8 cellular contexts compared by ENCODE assay signal in the genomic region with DNA sequence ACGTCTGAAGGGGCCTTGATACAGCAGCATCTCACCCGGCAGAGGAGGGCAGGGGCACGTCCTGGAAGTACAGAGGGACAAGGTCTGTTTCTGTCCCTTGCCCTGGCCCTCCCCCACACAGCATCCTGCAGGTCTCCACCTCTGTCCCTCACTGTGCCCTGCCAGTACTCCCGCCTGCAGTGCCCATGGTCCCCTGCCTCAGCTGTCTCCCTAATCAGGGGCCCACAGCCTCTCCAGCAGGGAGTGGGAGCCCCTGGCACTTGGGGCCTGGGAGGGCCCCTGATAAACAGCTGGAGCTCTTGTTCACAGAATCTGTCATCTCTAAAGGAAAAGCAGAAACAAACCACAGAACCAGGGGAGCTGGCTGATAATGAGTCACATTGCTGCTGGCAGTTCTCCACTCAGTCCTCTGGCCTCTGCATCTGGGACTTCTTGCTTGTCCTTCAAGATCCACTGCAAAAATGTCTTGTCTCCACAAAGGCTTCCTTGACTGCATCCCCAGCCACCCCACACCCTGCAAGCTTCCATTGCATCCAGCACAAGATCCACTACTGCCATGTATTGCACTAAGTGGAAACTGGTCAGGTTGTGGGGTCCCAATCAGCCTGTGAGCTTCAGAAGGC. TPM values are rescaled to one million over a fixed set of nuclear protein-coding genes. Genes with fewer than 3 reads are reported as not detected.
DNase-seq lines count a peak whose midpoint lies in the region; ATAC-seq lines count a peak whose summit lies in the region.

No MANE protein-coding gene starts in this region.

- ATAC-seq in GM19395 (IDR thresholded peaks at IDR 0.05; ENCODE audit: unreplicated experiment), result peak; percentile 58
- no peak for ATAC-seq in GM18867 (IDR thresholded peaks at IDR 0.05; ENCODE audit: unreplicated experiment)

- DNase-seq in A172 (ENCODE audit: low spot score) (peak; percentile 86), T1000 (lab: John Stamatoyannopoulos, UW) (peak; percentile 34), foreskin melanocyte (peak; percentile 80), 8988T (no peak), head of caudate nucleus (no peak), activated gamma-delta T cell (lab: John Stamatoyannopoulos, UW) (no peak)

- intact Hi-C loops in head of caudate nucleus (cut with DNase I), result no loop called here

RNA-seq across cellular contexts. Expression of a gene that starts 33.2 kb away (rescaled TPM):
- total RNA-seq in A172 (2014; rRNA removed; shearing (Covaris generic)), result 14.5 and 20.4 TPM in 2 replicates

Comparison
In these comparisons a context has a peak if more than half of its experiments do, and no peak if none do; other contexts are left out.
1. DNase-seq: peak in A172 (single experiment), T1000 (single experiment) and foreskin melanocyte (single experiment); none in 8988T (single experiment), head of caudate nucleus (0 of 42) and activated gamma-delta T cell (single experiment).